In genomic region chr3:164962610-164963009, GRCh38 we compare ENCODE assay signal across 22 cellular contexts.
DNase-seq lines count a peak whose midpoint lies in the region; ATAC-seq and TF ChIP-seq lines count a peak whose summit lies in the region.
"Had no signal": no experiment of that assay in that cellular context is flagged by ENCODE, and none has a peak within 500 bp of the region (broad histone marks: within the 10 kb centered on the region; RNA-seq: fewer than 3 reads in every experiment).

No MANE protein-coding gene starts in this region.

- no peaks in the 10 kb centered on the region for H3K9me3 ChIP-seq in SU-DHL-6 (ENCODE audit: insufficient read depth, low read length)
- H3K9me3 ChIP-seq: A549; BE2C; BLaER1 treated with 17β-estradiol and CSF1 and Interleukin-3, amounts not matched to agents 10 nM and 100 nM; HAP-1 had no signal

- H3K27ac Mint-ChIP-seq in GM23338, result no peak overlapping the region
- H3K27ac Mint-ChIP-seq: CD14-positive monocyte; CD4-positive, alpha-beta memory T cell; HFFc6 had no signal

- H3K4me2 ChIP-seq in GM23338 (no peak overlapping the region), SU-DHL-6 (ENCODE audit: low read depth, low read length, poor library complexity, severe bottlenecking) (no peak overlapping the region)
- H3K4me2 ChIP-seq: A549; BLaER1 treated with 17β-estradiol and CSF1 and Interleukin-3, amounts not matched to agents 10 nM and 100 nM had no signal

- TF ChIP-seq CTCF in GM23338 (conservative IDR thresholded peaks at IDR 0.05; ENCODE audit: low read depth in 2 of 2), result no peak
- TF ChIP-seq CTCF in SU-DHL-6 (IDR thresholded peaks at IDR 0.05; ENCODE audit: insufficient read depth, low read length, poor library complexity, severe bottlenecking), result no peak
- no peak for TF ChIP-seq CTCF in foreskin keratinocyte (conservative IDR thresholded peaks at IDR 0.05)

- H3K79me2 ChIP-seq in GM23338 (replicated peaks; ENCODE audit: insufficient read depth), result no peaks in the 10 kb centered on the region
- no peaks in the 10 kb centered on the region for H3K79me2 ChIP-seq in SU-DHL-6 (ENCODE audit: insufficient read depth, low read length)

- no peak overlapping the region for H3K4me3 ChIP-seq in GM23338
- no peak overlapping the region for H3K4me3 ChIP-seq in SU-DHL-6 (ENCODE audit: insufficient read depth, low read length, poor library complexity, severe bottlenecking)
- H3K4me3 ChIP-seq: A549; BLaER1 treated with 17β-estradiol and CSF1 and Interleukin-3, amounts not matched to agents 10 nM and 100 nM; HAP-1 had no signal

- DNase-seq in GM23338 (ENCODE audit: low spot score) (no peak), foreskin keratinocyte (peak; percentile 25 to 41), NCI-H82 (lab: John Stamatoyannopoulos, UW) (no peak)
- no peak for DNase-seq in activated T-cell treated with anti-CD3 and anti-CD28 coated beads, Interleukin-2, amount 50 U/mL, for 4 hours
- DNase-seq in NK-92 treated with Interleukin-12 subunit alpha and Interleukin-12 subunit beta, amount 100 ng/mL, for 24 hours (lab: John Stamatoyannopoulos, UW), result no peak
- DNase-seq: 8988T; ACHN; AML-193; BE2C; Calu3; CD4-positive, alpha-beta memory T cell; COR-L47; DMS53; DMS79 treated with DMSO at 0.1 percent for 48 hours; GF-D8; GOT3; HFFc6 had no signal

- no peaks in the 10 kb centered on the region for H3K27me3 Mint-ChIP-seq in GM23338 (ENCODE audit: insufficient read depth, low read depth, poor library complexity)
- no peaks in the 10 kb centered on the region for H3K27me3 Mint-ChIP-seq in activated T-cell treated with anti-CD3 and anti-CD28 coated beads, Interleukin-2, amount 50 U/mL, for 4 hours (ENCODE audit: low read depth)
- H3K27me3 Mint-ChIP-seq: CD4-positive, alpha-beta memory T cell had no signal

- H2AFZ ChIP-seq in GM23338, result peak overlapping the region; percentile 2; the same call in 1 of the 2 replicates
- peak overlapping the region; percentile 55 for H2AFZ ChIP-seq in SU-DHL-6 (ENCODE audit: low read depth, low read length, severe bottlenecking)

- H3K9ac ChIP-seq in SU-DHL-6 (ENCODE audit: low read length), result no peak overlapping the region
- H3K9ac ChIP-seq: BLaER1 treated with 17β-estradiol and CSF1 and Interleukin-3, amounts not matched to agents 10 nM and 100 nM had no signal

- no peaks in the 10 kb centered on the region for H3F3A ChIP-seq in GM23338 (replicated peaks; ENCODE audit: low read depth)
- H3F3A ChIP-seq in SU-DHL-6 (ENCODE audit: insufficient read depth), result no peaks in the 10 kb centered on the region

- H3K4me1 ChIP-seq in GM23338 (ENCODE audit: insufficient read depth) (no peaks in the 10 kb centered on the region), foreskin keratinocyte (peaks cover 5% of the 10 kb centered on the region)
- H3K4me1 ChIP-seq: A549; BE2C; BLaER1 treated with 17β-estradiol and CSF1 and Interleukin-3, amounts not matched to agents 10 nM and 100 nM; HAP-1 had no signal

- H3K4me3 Mint-ChIP-seq in GM23338, result no peak overlapping the region
- no peak overlapping the region for H3K4me3 Mint-ChIP-seq in activated T-cell treated with anti-CD3 and anti-CD28 coated beads, Interleukin-2, amount 50 U/mL, for 4 hours
- H3K4me3 Mint-ChIP-seq: CD14-positive monocyte; CD4-positive, alpha-beta memory T cell; HFFc6 had no signal

- H4K20me1 ChIP-seq in GM23338 (replicated peaks; ENCODE audit: insufficient read depth) (no peaks in the 10 kb centered on the region), SU-DHL-6 (ENCODE audit: low read depth, low read length) (no peaks in the 10 kb centered on the region)
- H4K20me1 ChIP-seq: BLaER1 treated with 17β-estradiol and CSF1 and Interleukin-3, amounts not matched to agents 10 nM and 100 nM had no signal

- H3K9me2 ChIP-seq in GM23338 (ENCODE audit: insufficient read depth) (no peaks in the 10 kb centered on the region), SU-DHL-6 (replicated peaks; ENCODE audit: insufficient read depth, low read length) (no peaks in the 10 kb centered on the region)

- H3K36me3 ChIP-seq in GM23338 (ENCODE audit: insufficient read depth), result no peaks in the 10 kb centered on the region
- H3K36me3 ChIP-seq in SU-DHL-6 (ENCODE audit: low read length), result no peaks in the 10 kb centered on the region
- H3K36me3 ChIP-seq: BE2C; BLaER1 treated with 17β-estradiol and CSF1 and Interleukin-3, amounts not matched to agents 10 nM and 100 nM; HAP-1 had no signal

- H3K27ac ChIP-seq in GM23338 (ENCODE audit: low read depth) (no peak overlapping the region), SU-DHL-6 (ENCODE audit: low read depth, low read length) (no peak overlapping the region), foreskin keratinocyte (peak overlapping the region; percentile 41)
- H3K27ac ChIP-seq: A549; BLaER1 treated with 17β-estradiol and CSF1 and Interleukin-3, amounts not matched to agents 10 nM and 100 nM had no signal

- no peaks in the 10 kb centered on the region for H3K9me3 Mint-ChIP-seq in GM23338
- H3K9me3 Mint-ChIP-seq in activated T-cell treated with anti-CD3 and anti-CD28 coated beads, Interleukin-2, amount 50 U/mL, for 4 hours, result peaks cover 11% of the 10 kb centered on the region

- H3K27me3 ChIP-seq in GM23338 (ENCODE audit: insufficient read depth) (no peaks in the 10 kb centered on the region), SU-DHL-6 (ENCODE audit: low read length) (no peaks in the 10 kb centered on the region), foreskin keratinocyte (no peaks in the 10 kb centered on the region)
- H3K27me3 ChIP-seq: BE2C; BLaER1 treated with 17β-estradiol and CSF1 and Interleukin-3, amounts not matched to agents 10 nM and 100 nM had no signal

- no peaks in the 10 kb centered on the region for H3K4me1 Mint-ChIP-seq in GM23338
- no peaks in the 10 kb centered on the region for H3K4me1 Mint-ChIP-seq in activated T-cell treated with anti-CD3 and anti-CD28 coated beads, Interleukin-2, amount 50 U/mL, for 4 hours (ENCODE audit: low read depth)
- H3K4me1 Mint-ChIP-seq: CD14-positive monocyte; CD4-positive, alpha-beta memory T cell had no signal

- ATAC-seq in GM23338 (no peak), foreskin keratinocyte (peak; percentile 94)
- no peak for ATAC-seq in activated T-cell treated with anti-CD3 and anti-CD28 coated beads, Interleukin-2, amount 50 U/mL, for 4 hours
- ATAC-seq: A549 had no signal

- no peaks in the 10 kb centered on the region for H3K36me3 Mint-ChIP-seq in GM23338 (ENCODE audit: low read depth)
- H3K36me3 Mint-ChIP-seq in activated T-cell treated with anti-CD3 and anti-CD28 coated beads, Interleukin-2, amount 50 U/mL, for 4 hours (ENCODE audit: insufficient read depth), result no peaks in the 10 kb centered on the region
- H3K36me3 Mint-ChIP-seq: CD14-positive monocyte; CD4-positive, alpha-beta memory T cell had no signal

TF ChIP-seq in GM23338, 12 proteins besides CTCF, POLR2A, EP300 and RAD21 (continues in another document):
- TF ChIP-seq JUNB (IDR thresholded peaks at IDR 0.05; ENCODE audit: unreplicated experiment), result no peak
- no peak for TF ChIP-seq STAT1 (IDR thresholded peaks at IDR 0.05; ENCODE audit: unreplicated experiment)
- TF ChIP-seq ZNF114 (CRISPR knock-in tag; IDR thresholded peaks at IDR 0.05), result no peak

Comparison
In these comparisons a context has a peak if more than half of its experiments do, and no peak if none do; other contexts are left out.
1. DNase-seq: peak in foreskin keratinocyte (2 of 2); none in GM23338 (single experiment), NCI-H82 (single experiment), activated T-cell treated with anti-CD3 and anti-CD28 coated beads, Interleukin-2, amount 50 U/mL, for 4 hours (single experiment) and NK-92 treated with Interleukin-12 subunit alpha and Interleukin-12 subunit beta, amount 100 ng/mL, for 24 hours (single experiment).